Comparison of ENCODE assay signal across 1 cellular context in the genomic region with DNA sequence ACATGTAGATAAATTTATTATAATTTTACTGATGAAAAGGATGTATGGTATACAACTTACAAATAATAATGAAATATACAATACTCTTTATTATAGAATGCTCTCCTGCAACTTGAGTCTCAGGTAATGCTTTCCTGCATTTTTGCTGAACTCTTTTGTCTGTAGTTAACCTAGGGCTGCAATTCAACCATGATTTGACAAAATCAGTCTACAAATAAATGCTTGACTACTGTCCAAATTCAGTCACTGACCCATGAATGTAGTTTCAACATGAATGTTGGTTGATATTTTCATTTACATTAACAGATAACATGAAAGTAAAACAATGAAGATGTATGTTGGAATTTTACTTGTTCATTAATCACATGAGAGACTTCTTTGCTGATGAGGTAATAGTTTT.
TF ChIP-seq lines count a peak whose summit lies in the region.

No MANE protein-coding gene starts in this region.

TF ChIP-seq in HepG2, 621 proteins besides CTCF, POLR2A, EP300 and RAD21 (continued from another document):
- TF ChIP-seq, protein P1, sequence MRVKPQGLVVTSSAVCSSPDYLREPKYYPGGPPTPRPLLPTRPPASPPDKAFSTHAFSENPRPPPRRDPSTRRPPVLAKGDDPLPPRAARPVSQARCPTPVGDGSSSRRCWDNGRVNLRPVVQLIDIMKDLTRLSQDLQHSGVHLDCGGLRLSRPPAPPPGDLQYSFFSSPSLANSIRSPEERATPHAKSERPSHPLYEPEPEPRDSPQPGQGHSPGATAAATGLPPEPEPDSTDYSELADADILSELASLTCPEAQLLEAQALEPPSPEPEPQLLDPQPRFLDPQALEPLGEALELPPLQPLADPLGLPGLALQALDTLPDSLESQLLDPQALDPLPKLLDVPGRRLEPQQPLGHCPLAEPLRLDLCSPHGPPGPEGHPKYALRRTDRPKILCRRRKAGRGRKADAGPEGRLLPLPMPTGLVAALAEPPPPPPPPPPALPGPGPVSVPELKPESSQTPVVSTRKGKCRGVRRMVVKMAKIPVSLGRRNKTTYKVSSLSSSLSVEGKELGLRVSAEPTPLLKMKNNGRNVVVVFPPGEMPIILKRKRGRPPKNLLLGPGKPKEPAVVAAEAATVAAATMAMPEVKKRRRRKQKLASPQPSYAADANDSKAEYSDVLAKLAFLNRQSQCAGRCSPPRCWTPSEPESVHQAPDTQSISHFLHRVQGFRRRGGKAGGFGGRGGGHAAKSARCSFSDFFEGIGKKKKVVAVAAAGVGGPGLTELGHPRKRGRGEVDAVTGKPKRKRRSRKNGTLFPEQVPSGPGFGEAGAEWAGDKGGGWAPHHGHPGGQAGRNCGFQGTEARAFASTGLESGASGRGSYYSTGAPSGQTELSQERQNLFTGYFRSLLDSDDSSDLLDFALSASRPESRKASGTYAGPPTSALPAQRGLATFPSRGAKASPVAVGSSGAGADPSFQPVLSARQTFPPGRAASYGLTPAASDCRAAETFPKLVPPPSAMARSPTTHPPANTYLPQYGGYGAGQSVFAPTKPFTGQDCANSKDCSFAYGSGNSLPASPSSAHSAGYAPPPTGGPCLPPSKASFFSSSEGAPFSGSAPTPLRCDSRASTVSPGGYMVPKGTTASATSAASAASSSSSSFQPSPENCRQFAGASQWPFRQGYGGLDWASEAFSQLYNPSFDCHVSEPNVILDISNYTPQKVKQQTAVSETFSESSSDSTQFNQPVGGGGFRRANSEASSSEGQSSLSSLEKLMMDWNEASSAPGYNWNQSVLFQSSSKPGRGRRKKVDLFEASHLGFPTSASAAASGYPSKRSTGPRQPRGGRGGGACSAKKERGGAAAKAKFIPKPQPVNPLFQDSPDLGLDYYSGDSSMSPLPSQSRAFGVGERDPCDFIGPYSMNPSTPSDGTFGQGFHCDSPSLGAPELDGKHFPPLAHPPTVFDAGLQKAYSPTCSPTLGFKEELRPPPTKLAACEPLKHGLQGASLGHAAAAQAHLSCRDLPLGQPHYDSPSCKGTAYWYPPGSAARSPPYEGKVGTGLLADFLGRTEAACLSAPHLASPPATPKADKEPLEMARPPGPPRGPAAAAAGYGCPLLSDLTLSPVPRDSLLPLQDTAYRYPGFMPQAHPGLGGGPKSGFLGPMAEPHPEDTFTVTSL (CRISPR knock-in tag; IDR thresholded peaks at IDR 0.05; ENCODE audit: borderline replicate concordance): no peak
- TF ChIP-seq FOXK1 (CRISPR knock-in tag; IDR thresholded peaks at IDR 0.05; ENCODE audit: borderline replicate concordance, low read depth) (no peak), ZNF720 (CRISPR knock-in tag; IDR thresholded peaks at IDR 0.05) (no peak), MED1 (CRISPR knock-in tag; IDR thresholded peaks at IDR 0.05) (no peak), SMYD3 (CRISPR knock-in tag; IDR thresholded peaks at IDR 0.05) (no peak), KLF9 (CRISPR knock-in tag; IDR thresholded peaks at IDR 0.05; ENCODE audit: low read depth) (no peak)
- TF ChIP-seq, protein P2, sequence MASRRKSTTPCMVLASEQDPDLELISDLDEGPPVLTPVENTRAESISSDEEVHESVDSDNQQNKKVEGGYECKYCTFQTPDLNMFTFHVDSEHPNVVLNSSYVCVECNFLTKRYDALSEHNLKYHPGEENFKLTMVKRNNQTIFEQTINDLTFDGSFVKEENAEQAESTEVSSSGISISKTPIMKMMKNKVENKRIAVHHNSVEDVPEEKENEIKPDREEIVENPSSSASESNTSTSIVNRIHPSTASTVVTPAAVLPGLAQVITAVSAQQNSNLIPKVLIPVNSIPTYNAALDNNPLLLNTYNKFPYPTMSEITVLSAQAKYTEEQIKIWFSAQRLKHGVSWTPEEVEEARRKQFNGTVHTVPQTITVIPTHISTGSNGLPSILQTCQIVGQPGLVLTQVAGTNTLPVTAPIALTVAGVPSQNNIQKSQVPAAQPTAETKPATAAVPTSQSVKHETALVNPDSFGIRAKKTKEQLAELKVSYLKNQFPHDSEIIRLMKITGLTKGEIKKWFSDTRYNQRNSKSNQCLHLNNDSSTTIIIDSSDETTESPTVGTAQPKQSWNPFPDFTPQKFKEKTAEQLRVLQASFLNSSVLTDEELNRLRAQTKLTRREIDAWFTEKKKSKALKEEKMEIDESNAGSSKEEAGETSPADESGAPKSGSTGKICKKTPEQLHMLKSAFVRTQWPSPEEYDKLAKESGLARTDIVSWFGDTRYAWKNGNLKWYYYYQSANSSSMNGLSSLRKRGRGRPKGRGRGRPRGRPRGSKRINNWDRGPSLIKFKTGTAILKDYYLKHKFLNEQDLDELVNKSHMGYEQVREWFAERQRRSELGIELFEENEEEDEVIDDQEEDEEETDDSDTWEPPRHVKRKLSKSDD (CRISPR knock-in tag; IDR thresholded peaks at IDR 0.05; ENCODE audit: low read depth): no peak
